Comparison of ENCODE assay signal across 25 cellular contexts in the genomic region with DNA sequence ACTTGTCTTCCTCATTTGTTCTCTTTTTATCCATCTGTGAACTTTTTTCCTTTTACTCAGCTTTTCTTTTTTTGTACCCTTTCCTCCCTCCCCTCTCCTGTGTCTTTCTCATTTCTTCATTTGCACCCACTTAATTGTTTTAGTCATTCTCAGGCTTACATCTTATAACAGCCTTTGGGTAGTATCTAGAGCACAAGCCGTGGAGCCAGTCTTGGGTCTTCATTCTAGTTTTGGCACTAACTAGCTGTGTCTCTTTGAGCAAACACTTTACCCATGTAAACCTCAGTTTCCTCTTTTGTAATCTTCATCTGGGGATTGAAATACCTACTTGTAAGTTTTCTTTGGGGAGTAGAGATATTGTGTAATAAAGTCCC.
"Had no signal": no experiment of that assay in that cellular context is flagged by ENCODE, and none has a peak within 500 bp of the region (broad histone marks: within the 10 kb centered on the region; RNA-seq: fewer than 3 reads in every experiment).

No MANE protein-coding gene starts in this region.

- H3K9me3 Mint-ChIP-seq: naive thymus-derived CD8-positive, alpha-beta T cell; nephron; neural crest cell had no signal

- H3K4me3 Mint-ChIP-seq: naive thymus-derived CD8-positive, alpha-beta T cell; nephron; neural crest cell had no signal

- H3K27me3 Mint-ChIP-seq: naive thymus-derived CD8-positive, alpha-beta T cell had no signal

- H3K9me3 ChIP-seq: lower lobe of right lung, pancreas, prostate gland, right lobe of liver, stomach, testis, thyroid gland, transverse colon, upper lobe of left lung, vagina had no signal

- H3K36me3 ChIP-seq: lower lobe of right lung, pancreas, prostate gland, right lobe of liver, stomach, thyroid gland, transverse colon, upper lobe of left lung, vagina had no signal

- ATAC-seq: left cardiac atrium; left lobe of liver; lower lobe of right lung; naive thymus-derived CD8-positive, alpha-beta T cell; right lobe of liver had no signal

- H3K4me1 ChIP-seq: lower lobe of right lung, prostate gland, right lobe of liver, testis, vagina had no signal

- H3K27me3 ChIP-seq: pancreas, right lobe of liver, stomach, testis, thyroid gland, transverse colon, upper lobe of left lung, vagina had no signal

- H3K4me1 Mint-ChIP-seq: neural crest cell had no signal

- H3K27ac ChIP-seq: lower lobe of right lung, pancreas, prostate gland, right lobe of liver, stomach, testis, thyroid gland, transverse colon, upper lobe of left lung, vagina had no signal

- H3K4me3 ChIP-seq: lower lobe of right lung, pancreas, prostate gland, right lobe of liver, smooth muscle cell, stomach, testis, thyroid gland, transverse colon, upper lobe of left lung, vagina had no signal

- DNase-seq: hippocampal formation; kidney glomerular epithelial cell; left cardiac atrium; lower lobe of right lung; mammary epithelial cell; mesenchymal stem cell; naive thymus-derived CD8-positive, alpha-beta T cell; nucleus accumbens; pancreas; posterior cingulate gyrus; right lobe of liver; stimulated activated CD4-positive, alpha-beta T cell treated with anti-CD3 and anti-CD28 coated beads, Interleukin-2, amount 100 ng/mL, for 24 hours; stimulated activated CD4-positive, alpha-beta T cell treated with anti-CD3 and anti-CD28 coated beads, Interleukin-4, amount 100 ng/mL, for 1 hour; stimulated activated naive CD4-positive, alpha-beta T cell; stomach; testis; thyroid gland; transverse colon; upper lobe of left lung had no signal

- H3K27ac Mint-ChIP-seq: naive thymus-derived CD8-positive, alpha-beta T cell had no signal
